Comparison of ENCODE assay signal across 31 cellular contexts in genomic region chr18:57078614-57079013, GRCh38.
"Had no signal": no experiment of that assay in that cellular context is flagged by ENCODE, and none has a peak within 500 bp of the region (broad histone marks: within the 10 kb centered on the region; RNA-seq: fewer than 3 reads in every experiment).

No MANE protein-coding gene starts in this region.

- H3K27ac Mint-ChIP-seq: dendritic cell treated with granulocyte-macrophage colony-stimulating factor and Interleukin-4, amounts not matched to agents 40 ng/mL and 50 ng/mL, for 4 days; mesothelial cell of epicardium; natural killer cell treated with Interleukin-12 subunit alpha and Interleukin-12 subunit beta and Interleukin-15 and Interleukin-18, amount 100 ng/mL, for 72 hours; stimulated activated naive CD8-positive, alpha-beta T cell treated with anti-CD3 and anti-CD28 coated beads, Interleukin-15, amount 100 ng/mL, for 72 hours had no signal

- H3K36me3 Mint-ChIP-seq: mesothelial cell of epicardium; natural killer cell treated with Interleukin-12 subunit alpha and Interleukin-12 subunit beta and Interleukin-15 and Interleukin-18, amount 100 ng/mL, for 72 hours had no signal

- H3K4me2 ChIP-seq: smooth muscle cell had no signal

- DNase-seq: effector CD8-positive, alpha-beta T cell; erythroblast; esophagus squamous epithelium; foreskin melanocyte; glutamatergic neuron; heart right ventricle; hippocampal formation; left cardiac atrium; mesenchymal stem cell; mucosa of descending colon; naive B cell; stimulated activated CD4-positive, alpha-beta T cell treated with anti-CD3 and anti-CD28 coated beads, Interleukin-12 subunit alpha, Interleukin-12 subunit beta, amount 100 ng/mL, for 4 hours; stimulated activated CD4-positive, alpha-beta T cell treated with anti-CD3 and anti-CD28 coated beads, Interleukin-1b, Interleukin-23, amount 100 ng/mL, for 48 hours; stimulated activated CD4-positive, alpha-beta T cell treated with anti-CD3 and anti-CD28 coated beads, Interleukin-4, amount 100 ng/mL, for 1 hour; stimulated activated naive CD4-positive, alpha-beta T cell; transverse colon; upper lobe of right lung; uterus had no signal

- H3K9ac ChIP-seq: parathyroid adenoma had no signal

- H2AFZ ChIP-seq: parathyroid adenoma had no signal

- H3K27me3 ChIP-seq: right atrium auricular region, transverse colon, upper lobe of right lung, uterus had no signal

- H3K4me3 ChIP-seq: esophagus squamous epithelium, heart right ventricle, left lung, mucosa of descending colon, prostate gland, right atrium auricular region, smooth muscle cell, suprapubic skin, transverse colon, upper lobe of right lung, uterus had no signal

- H3K4me1 ChIP-seq: esophagus squamous epithelium, heart right ventricle, parathyroid adenoma, prostate gland, right atrium auricular region, suprapubic skin, transverse colon, upper lobe of right lung, uterus had no signal

- FAIRE-seq: endometrium, islet of Langerhans had no signal

- H3K4me1 Mint-ChIP-seq: mesothelial cell of epicardium had no signal

- H3K27ac ChIP-seq: esophagus squamous epithelium, heart right ventricle, left lung, parathyroid adenoma, prostate gland, right atrium auricular region, suprapubic skin, transverse colon, upper lobe of right lung, uterus had no signal

- H3K79me2 ChIP-seq: parathyroid adenoma had no signal

- H3K9me3 Mint-ChIP-seq: dendritic cell treated with granulocyte-macrophage colony-stimulating factor and Interleukin-4, amounts not matched to agents 40 ng/mL and 50 ng/mL, for 4 days; natural killer cell treated with Interleukin-12 subunit alpha and Interleukin-12 subunit beta and Interleukin-15 and Interleukin-18, amount 100 ng/mL, for 72 hours had no signal

- H3K4me3 Mint-ChIP-seq: dendritic cell treated with granulocyte-macrophage colony-stimulating factor and Interleukin-4, amounts not matched to agents 40 ng/mL and 50 ng/mL, for 4 days; mesothelial cell of epicardium; natural killer cell treated with Interleukin-12 subunit alpha and Interleukin-12 subunit beta and Interleukin-15 and Interleukin-18, amount 100 ng/mL, for 72 hours; neural crest cell had no signal

- H3K36me3 ChIP-seq: esophagus squamous epithelium, heart right ventricle, left lung, prostate gland, right atrium auricular region, suprapubic skin, transverse colon, upper lobe of right lung, uterus had no signal

- H3K9me3 ChIP-seq: esophagus squamous epithelium, left lung, mucosa of descending colon, prostate gland, right atrium auricular region, suprapubic skin, transverse colon, upper lobe of right lung, uterus had no signal

- ATAC-seq: heart right ventricle, left cardiac atrium, left lung had no signal
